8 cellular contexts compared by ENCODE assay signal in genomic region chr16:15022194-15022593, GRCh38. TPM values are rescaled to one million over a fixed set of nuclear protein-coding genes. Genes with fewer than 3 reads are reported as not detected.
DNase-seq lines count a peak whose midpoint lies in the region; ATAC-seq and TF ChIP-seq lines count a peak whose summit lies in the region.
"Not testable (repeated sequence)": the region's sequence is repeated elsewhere in the genome, so short reads cannot be mapped to it uniquely, and the experiment has no call there.

No MANE protein-coding gene starts in this region.

- ATAC-seq in GM18868 (IDR thresholded peaks at IDR 0.05; ENCODE audit: unreplicated experiment), result peak; percentile 75
- peak; percentile 74 for ATAC-seq in HG03097 (IDR thresholded peaks at IDR 0.05; ENCODE audit: low FRiP score, unreplicated experiment)
- peak; percentile 98 for ATAC-seq in activated naive CD8-positive, alpha-beta T cell treated with anti-CD3 and anti-CD28 coated beads, Interleukin-2, amount 10 ng/mL, durations not matched to agents 7 days and 5 days (ENCODE audit: low read depth)
- ATAC-seq in psoas muscle, result peak; percentile 43 to 60 (median 54)

- H3K36me3 Mint-ChIP-seq in activated naive CD8-positive, alpha-beta T cell treated with anti-CD3 and anti-CD28 coated beads, Interleukin-2, amount 10 ng/mL, durations not matched to agents 7 days and 5 days, result peaks cover 14% of the 10 kb centered on the region

- TF ChIP-seq CTCF in cardiac muscle cell (IDR thresholded peaks at IDR 0.05; ENCODE audit: low read depth, low read length), result peak; percentile 38
- peak; percentile 31 for TF ChIP-seq CTCF in psoas muscle (IDR thresholded peaks at IDR 0.05)

- H3K4me3 ChIP-seq in cardiac muscle cell, psoas muscle: not testable (repeated sequence)

- H3K4me1 ChIP-seq in cardiac muscle cell (ENCODE audit: low read depth); psoas muscle: not testable (repeated sequence)

- WGBS in psoas muscle, 3 donors, result 31 to 43% (median 34%) methylated on average over 4 of the region's 4 CpGs

- not testable (repeated sequence) for H3K9me3 ChIP-seq in cardiac muscle cell (ENCODE audit: low read depth); psoas muscle

- POLR2A ChIA-PET in activated naive CD8-positive, alpha-beta T cell treated with anti-CD3 and anti-CD28 coated beads, Interleukin-2, amount 10 ng/mL, durations not matched to agents 7 days and 5 days (lab: Charles Lee), result not testable (repeated sequence)

- peak; percentile 42 to 49 for DNase-seq in AML-193 (lab: John Stamatoyannopoulos, UW)
- DNase-seq in NCI-H2107 (lab: John Stamatoyannopoulos, UW), result peak; percentile 9
- DNase-seq in T-helper 2 cell, result peak in 3 of 5 experiments; percentile 37 to 90 (median 38)
- DNase-seq in activated naive CD8-positive, alpha-beta T cell treated with anti-CD3 and anti-CD28 coated beads, Interleukin-2, amount 10 ng/mL, durations not matched to agents 7 days and 5 days; psoas muscle: not testable (repeated sequence)
- DNase-seq in cardiac muscle cell (ENCODE audit: low read depth in 1 of 2, low spot score in 1 of 2), result peak; percentile 33 to 59

- not testable (repeated sequence) for H3K27me3 Mint-ChIP-seq in activated naive CD8-positive, alpha-beta T cell treated with anti-CD3 and anti-CD28 coated beads, Interleukin-2, amount 10 ng/mL, durations not matched to agents 7 days and 5 days

- not testable (repeated sequence) for H3K9me3 Mint-ChIP-seq in activated naive CD8-positive, alpha-beta T cell treated with anti-CD3 and anti-CD28 coated beads, Interleukin-2, amount 10 ng/mL, durations not matched to agents 7 days and 5 days

- not testable (repeated sequence) for H3K27ac Mint-ChIP-seq in activated naive CD8-positive, alpha-beta T cell treated with anti-CD3 and anti-CD28 coated beads, Interleukin-2, amount 10 ng/mL, durations not matched to agents 7 days and 5 days

- H3K4me1 Mint-ChIP-seq in activated naive CD8-positive, alpha-beta T cell treated with anti-CD3 and anti-CD28 coated beads, Interleukin-2, amount 10 ng/mL, durations not matched to agents 7 days and 5 days, result not testable (repeated sequence)

- H3K4me3 Mint-ChIP-seq in activated naive CD8-positive, alpha-beta T cell treated with anti-CD3 and anti-CD28 coated beads, Interleukin-2, amount 10 ng/mL, durations not matched to agents 7 days and 5 days, result not testable (repeated sequence)

- H3K27me3 ChIP-seq in cardiac muscle cell; psoas muscle (ENCODE audit: insufficient read depth in 3 of 3, low read length in 2 of 3): not testable (repeated sequence)

- H3K36me3 ChIP-seq in cardiac muscle cell (peaks cover 56% of the 10 kb centered on the region), psoas muscle (ENCODE audit: insufficient read depth in 1 of 2, low read depth in 1 of 2) (peaks cover 5 to 43% of the 10 kb centered on the region in 2 donors)

- not testable (repeated sequence) for H3K27ac ChIP-seq in cardiac muscle cell
- H3K27ac ChIP-seq in psoas muscle, result peak overlapping the region; percentile 37

- intact Hi-C loops in psoas muscle (cut with DNase I), result not testable (repeated sequence)

RNA-seq across cellular contexts. Expression of gene NTAN1, which starts 33.7 kb away (rescaled TPM):
- 10 to 100 TPM; 47.2 to 49.9 TPM for total RNA-seq in activated naive CD8-positive, alpha-beta T cell treated with anti-CD3 and anti-CD28 coated beads, Interleukin-2, amount 10 ng/mL, durations not matched to agents 7 days and 5 days
- 33.4 and 41.0 TPM in 2 replicates for total RNA-seq in cardiac muscle cell
- 42.7 and 68.6 TPM in 2 replicates for polyA plus RNA-seq in cardiac muscle cell
- total RNA-seq in psoas muscle, result 10 to 100 TPM; 21.8 to 34.3 (median 23.8) TPM
- polyA plus RNA-seq in psoas muscle, result 10 to 100 TPM; 41.6 to 78.0 (median 54.2) TPM

RNA-seq across cellular contexts. Expression of gene PDXDC1, which starts 47.4 kb away (rescaled TPM):
- total RNA-seq in activated naive CD8-positive, alpha-beta T cell treated with anti-CD3 and anti-CD28 coated beads, Interleukin-2, amount 10 ng/mL, durations not matched to agents 7 days and 5 days, result 10 to 100 TPM; 55.8 to 60.4 TPM
- total RNA-seq in cardiac muscle cell (73.8 and 77.6 TPM in 2 replicates), psoas muscle (10 to 100 TPM; 52.3 to 82.5 (median 59.3) TPM)
- polyA plus RNA-seq in cardiac muscle cell (84.6 and 99.8 TPM in 2 replicates), psoas muscle (10 to 100 TPM; 22.1 to 45.5 (median 24.8) TPM)
